In genomic region chr2:28668880-28669279, GRCh38 we compare ENCODE assay signal across 25 cellular contexts.
"Had no signal": no experiment of that assay in that cellular context is flagged by ENCODE, and none has a peak within 500 bp of the region (broad histone marks: within the 10 kb centered on the region; RNA-seq: fewer than 3 reads in every experiment).

No MANE protein-coding gene starts in this region.

- H3K27me3 Mint-ChIP-seq: dendritic cell treated with granulocyte-macrophage colony-stimulating factor and Interleukin-4, amounts not matched to agents 40 ng/mL and 50 ng/mL, for 4 days had no signal

- H3K36me3 ChIP-seq: colonic mucosa, esophagus squamous epithelium, gastroesophageal sphincter, heart left ventricle, left lung, lower lobe of right lung had no signal

- H3K9me3 ChIP-seq: colonic mucosa, left lung, lower lobe of right lung had no signal

- H3K27me3 ChIP-seq: colonic mucosa, esophagus squamous epithelium, gastroesophageal sphincter, heart left ventricle, hepatocyte, left lung had no signal

- DNase-seq: colonic mucosa; cortex of kidney; effector CD8-positive, alpha-beta T cell; effector memory CD8-positive, alpha-beta T cell; endodermal cell; erythroblast; esophagus squamous epithelium; foreskin fibroblast; heart left ventricle; hypothalamus; immature natural killer cell; islet precursor cell; kidney; kidney glomerular epithelial cell; left lung; left ventricle myocardium superior; lower lobe of right lung; mesendoderm; midbrain; naive B cell had no signal

- ATAC-seq: effector memory CD8-positive, alpha-beta T cell; esophagus mucosa; gastroesophageal sphincter; heart left ventricle; left lung; left ventricle myocardium superior; lower lobe of right lung had no signal

- H3K4me1 Mint-ChIP-seq: endodermal cell, immature natural killer cell, naive B cell had no signal

- H3K4me3 Mint-ChIP-seq: dendritic cell treated with granulocyte-macrophage colony-stimulating factor and Interleukin-4, amounts not matched to agents 40 ng/mL and 50 ng/mL, for 4 days; effector memory CD8-positive, alpha-beta T cell; endodermal cell; immature natural killer cell; naive B cell had no signal

- H3K27ac Mint-ChIP-seq: dendritic cell treated with granulocyte-macrophage colony-stimulating factor and Interleukin-4, amounts not matched to agents 40 ng/mL and 50 ng/mL, for 4 days; effector memory CD8-positive, alpha-beta T cell; endodermal cell; immature natural killer cell had no signal

- H3K4me3 ChIP-seq: colonic mucosa, esophagus squamous epithelium, gastroesophageal sphincter, heart left ventricle, hepatocyte, left lung, lower lobe of right lung had no signal

- H3K27ac ChIP-seq: colonic mucosa, epithelial cell of prostate, esophagus squamous epithelium, gastroesophageal sphincter, heart left ventricle, hepatocyte, left lung, lower lobe of right lung had no signal

- H3K9me3 Mint-ChIP-seq: effector memory CD8-positive, alpha-beta T cell had no signal

- H3K36me3 Mint-ChIP-seq: immature natural killer cell had no signal
